In genomic region chr6:142621822-142622221, GRCh38 we compare ENCODE assay signal across 40 cellular contexts.
"Had no signal": no experiment of that assay in that cellular context is flagged by ENCODE, and none has a peak within 500 bp of the region (broad histone marks: within the 10 kb centered on the region; RNA-seq: fewer than 3 reads in every experiment).

No MANE protein-coding gene starts in this region.

- H3K36me3 Mint-ChIP-seq: activated naive CD4-positive, alpha-beta T cell treated with anti-CD3 and anti-CD28 coated beads, Interleukin-2, amount 10 ng/mL, durations not matched to agents 7 days and 5 days; activated naive CD4-positive, alpha-beta T cell treated with anti-CD3 and anti-CD28 coated beads, Interleukin-2, amount 50 U/mL, for 24 hours; activated naive CD4-positive, alpha-beta T cell treated with anti-CD3 and anti-CD28 coated beads, Interleukin-2, amount 50 U/mL, for 72 hours; activated naive CD8-positive, alpha-beta T cell; activated naive CD8-positive, alpha-beta T cell treated with anti-CD3 and anti-CD28 coated beads for 36 hours; activated naive CD8-positive, alpha-beta T cell treated with anti-CD3 and anti-CD28 coated beads, Interleukin-2, amount 10 ng/mL, durations not matched to agents 7 days and 5 days; brain had no signal

- H3K27me3 Mint-ChIP-seq: activated naive CD4-positive, alpha-beta T cell treated with anti-CD3 and anti-CD28 coated beads, Interleukin-2, amount 10 ng/mL, durations not matched to agents 7 days and 5 days; activated naive CD4-positive, alpha-beta T cell treated with anti-CD3 and anti-CD28 coated beads, Interleukin-2, amount 50 U/mL, for 24 hours; activated naive CD8-positive, alpha-beta T cell treated with anti-CD3 and anti-CD28 coated beads for 36 hours; activated naive CD8-positive, alpha-beta T cell treated with anti-CD3 and anti-CD28 coated beads, Interleukin-2, amount 50 U/mL, for 24 hours; activated T-cell treated with anti-CD3 and anti-CD28 coated beads, Interleukin-2, amount 50 U/mL, for 24 hours; activated T-helper 17 cell treated with anti-CD3 and anti-CD28 coated beads, Interleukin-2, amount 50 U/mL, for 72 hours; brain; central memory CD8-positive, alpha-beta T cell had no signal

- H3K36me3 ChIP-seq: adrenal gland, ascending aorta, brain microvascular endothelial cell, breast epithelium, cardiac muscle cell had no signal

- H3K4me1 Mint-ChIP-seq: activated naive CD4-positive, alpha-beta T cell treated with anti-CD3 and anti-CD28 coated beads, Interleukin-2, amount 10 ng/mL, durations not matched to agents 7 days and 5 days; activated naive CD4-positive, alpha-beta T cell treated with anti-CD3 and anti-CD28 coated beads, Interleukin-2, amount 50 U/mL, for 24 hours; activated naive CD8-positive, alpha-beta T cell treated with anti-CD3 and anti-CD28 coated beads for 36 hours; activated naive CD8-positive, alpha-beta T cell treated with anti-CD3 and anti-CD28 coated beads, Interleukin-2, amount 10 ng/mL, durations not matched to agents 7 days and 5 days; activated naive CD8-positive, alpha-beta T cell treated with anti-CD3 and anti-CD28 coated beads, Interleukin-2, amount 50 U/mL, for 24 hours; activated T-helper 17 cell treated with anti-CD3 and anti-CD28 coated beads, Interleukin-2, amount 50 U/mL, for 72 hours; brain had no signal

- H3K9me3 Mint-ChIP-seq: activated naive CD4-positive, alpha-beta T cell treated with anti-CD3 and anti-CD28 coated beads for 36 hours; activated naive CD4-positive, alpha-beta T cell treated with anti-CD3 and anti-CD28 coated beads, Interleukin-2, amount 10 ng/mL, durations not matched to agents 7 days and 5 days; activated naive CD4-positive, alpha-beta T cell treated with anti-CD3 and anti-CD28 coated beads, Interleukin-2, amount 50 U/mL, for 24 hours; activated naive CD4-positive, alpha-beta T cell treated with anti-CD3 and anti-CD28 coated beads, Interleukin-2, amount 50 U/mL, for 72 hours; activated naive CD8-positive, alpha-beta T cell treated with anti-CD3 and anti-CD28 coated beads for 36 hours; activated naive CD8-positive, alpha-beta T cell treated with anti-CD3 and anti-CD28 coated beads, Interleukin-2, amount 10 ng/mL, durations not matched to agents 7 days and 5 days; activated naive CD8-positive, alpha-beta T cell treated with anti-CD3 and anti-CD28 coated beads, Interleukin-2, amount 50 U/mL, for 24 hours; activated T-cell treated with anti-CD3 and anti-CD28 coated beads, Interleukin-2, amount 50 U/mL, for 24 hours; activated T-cell treated with anti-CD3 and anti-CD28 coated beads, Interleukin-2, amount 50 U/mL, for 4 hours; activated T-cell treated with anti-CD3 and anti-CD28 coated beads, Interleukin-2, amount 50 U/mL, for 72 hours; activated T-helper 1 cell treated with anti-CD3 and anti-CD28 coated beads, Interleukin-12 subunit alpha, Interleukin-12 subunit beta, Interleukin-2, Interleukin-4 antibody, amounts not matched to agents 30 ng/mL and 10 ng/mL and 1 ng/mL, durations not matched to agents 14 hours and 24 hours and 36 hours; activated T-helper 17 cell treated with anti-CD3 and anti-CD28 coated beads, Interleukin-2, amount 50 U/mL, for 72 hours; activated T-helper 2 cell treated with anti-CD3 and anti-CD28 coated beads, Interferon-gamma antibody, Interleukin-2, Interleukin-4, amounts not matched to agents 10 μg/mL and 5 μg/mL and 100 μg/mL, durations not matched to agents 14 hours and 24 hours and 36 hours; brain; central memory CD8-positive, alpha-beta T cell had no signal

- H3K27ac Mint-ChIP-seq: activated naive CD4-positive, alpha-beta T cell treated with anti-CD3 and anti-CD28 coated beads for 36 hours; activated naive CD4-positive, alpha-beta T cell treated with anti-CD3 and anti-CD28 coated beads, Interleukin-2, amount 10 ng/mL, durations not matched to agents 7 days and 5 days; activated naive CD4-positive, alpha-beta T cell treated with anti-CD3 and anti-CD28 coated beads, Interleukin-2, amount 50 U/mL, for 24 hours; activated naive CD4-positive, alpha-beta T cell treated with anti-CD3 and anti-CD28 coated beads, Interleukin-2, amount 50 U/mL, for 72 hours; activated naive CD8-positive, alpha-beta T cell; activated naive CD8-positive, alpha-beta T cell treated with anti-CD3 and anti-CD28 coated beads for 36 hours; activated naive CD8-positive, alpha-beta T cell treated with anti-CD3 and anti-CD28 coated beads, Interleukin-2, amount 10 ng/mL, durations not matched to agents 7 days and 5 days; activated naive CD8-positive, alpha-beta T cell treated with anti-CD3 and anti-CD28 coated beads, Interleukin-2, amount 50 U/mL, for 24 hours; activated T-cell treated with anti-CD3 and anti-CD28 coated beads, Interleukin-2, amount 50 U/mL, for 24 hours; activated T-cell treated with anti-CD3 and anti-CD28 coated beads, Interleukin-2, amount 50 U/mL, for 72 hours; activated T-helper 1 cell treated with anti-CD3 and anti-CD28 coated beads, Interleukin-12 subunit alpha, Interleukin-12 subunit beta, Interleukin-2, Interleukin-4 antibody, amounts not matched to agents 30 ng/mL and 10 ng/mL and 1 ng/mL, durations not matched to agents 14 hours and 24 hours and 36 hours; activated T-helper 17 cell treated with anti-CD3 and anti-CD28 coated beads, Interleukin-2, amount 50 U/mL, for 72 hours; activated T-helper 2 cell treated with anti-CD3 and anti-CD28 coated beads, Interferon-gamma antibody, Interleukin-2, Interleukin-4, amounts not matched to agents 10 μg/mL and 5 μg/mL and 100 μg/mL, durations not matched to agents 14 hours and 24 hours and 36 hours; brain had no signal

- H3K27me3 ChIP-seq: adrenal gland, ascending aorta, brain microvascular endothelial cell, breast epithelium, cardiac muscle cell had no signal

- H3K4me1 ChIP-seq: adrenal gland, ascending aorta, breast epithelium had no signal

- H3K4me3 ChIP-seq: adrenal gland, ascending aorta, breast epithelium, cardiac muscle cell had no signal

- FAIRE-seq: astrocyte, bronchial epithelial cell had no signal

- ATAC-seq: activated naive CD4-positive, alpha-beta T cell treated with anti-CD3 and anti-CD28 coated beads, Interleukin-2, amount 50 U/mL, for 72 hours; activated naive CD8-positive, alpha-beta T cell treated with anti-CD3 and anti-CD28 coated beads, Interleukin-2, amount 50 U/mL, for 24 hours; activated T-cell treated with anti-CD3 and anti-CD28 coated beads, Interleukin-2, amount 50 U/mL, for 4 hours; activated T-cell treated with anti-CD3 and anti-CD28 coated beads, Interleukin-2, amount 50 U/mL, for 72 hours; activated T-helper 17 cell treated with anti-CD3 and anti-CD28 coated beads, Interleukin-2, amount 50 U/mL, for 72 hours had no signal

- H3K9me3 ChIP-seq: adrenal gland, ascending aorta, breast epithelium had no signal

- H3K27ac ChIP-seq: adrenal gland, ascending aorta, brain microvascular endothelial cell, breast epithelium, cardiac muscle cell had no signal

- H3K4me3 Mint-ChIP-seq: activated naive CD4-positive, alpha-beta T cell treated with anti-CD3 and anti-CD28 coated beads for 36 hours; activated naive CD4-positive, alpha-beta T cell treated with anti-CD3 and anti-CD28 coated beads, Interleukin-2, amount 10 ng/mL, durations not matched to agents 7 days and 5 days; activated naive CD4-positive, alpha-beta T cell treated with anti-CD3 and anti-CD28 coated beads, Interleukin-2, amount 50 U/mL, for 24 hours; activated naive CD8-positive, alpha-beta T cell; activated naive CD8-positive, alpha-beta T cell treated with anti-CD3 and anti-CD28 coated beads for 36 hours; activated naive CD8-positive, alpha-beta T cell treated with anti-CD3 and anti-CD28 coated beads, Interleukin-2, amount 10 ng/mL, durations not matched to agents 7 days and 5 days; activated naive CD8-positive, alpha-beta T cell treated with anti-CD3 and anti-CD28 coated beads, Interleukin-2, amount 50 U/mL, for 24 hours; activated T-cell treated with anti-CD3 and anti-CD28 coated beads, Interleukin-2, amount 50 U/mL, for 24 hours; activated T-cell treated with anti-CD3 and anti-CD28 coated beads, Interleukin-2, amount 50 U/mL, for 4 hours; activated T-cell treated with anti-CD3 and anti-CD28 coated beads, Interleukin-2, amount 50 U/mL, for 72 hours; activated T-helper 1 cell treated with anti-CD3 and anti-CD28 coated beads, Interleukin-12 subunit alpha, Interleukin-12 subunit beta, Interleukin-2, Interleukin-4 antibody, amounts not matched to agents 30 ng/mL and 10 ng/mL and 1 ng/mL, durations not matched to agents 14 hours and 24 hours and 36 hours; activated T-helper 17 cell treated with anti-CD3 and anti-CD28 coated beads, Interleukin-2, amount 50 U/mL, for 72 hours; brain; central memory CD8-positive, alpha-beta T cell had no signal

- DNase-seq: activated effector memory CD4-positive, alpha-beta T cell treated with anti-CD3 and anti-CD28 coated beads, Interleukin-2, amount 50 U/mL, for 16 hours; activated effector memory CD4-positive, alpha-beta T cell treated with Interleukin-2 at 50 U/mL for 16 hours; activated gamma-delta T cell; activated gamma-delta T cell treated with Interleukin-2 at 50 U/mL for 16 hours; activated naive CD4-positive, alpha-beta T cell; activated naive CD4-positive, alpha-beta T cell treated with anti-CD3 and anti-CD28 coated beads for 36 hours; activated naive CD4-positive, alpha-beta T cell treated with anti-CD3 and anti-CD28 coated beads, Interleukin-2, amount 10 ng/mL, durations not matched to agents 7 days and 5 days; activated naive CD4-positive, alpha-beta T cell treated with anti-CD3 and anti-CD28 coated beads, Interleukin-2, amount 50 U/mL, for 16 hours; activated naive CD4-positive, alpha-beta T cell treated with Interleukin-2 at 50 U/mL for 16 hours; activated naive CD8-positive, alpha-beta T cell treated with anti-CD3 and anti-CD28 coated beads for 36 hours; activated naive CD8-positive, alpha-beta T cell treated with anti-CD3 and anti-CD28 coated beads, Interleukin-2, amount 10 ng/mL, durations not matched to agents 7 days and 5 days; activated naive CD8-positive, alpha-beta T cell treated with anti-CD3 and anti-CD28 coated beads, Interleukin-2, amount 50 U/mL, for 24 hours; activated T-cell treated with anti-CD3 and anti-CD28 coated beads for 4 hours; activated T-cell treated with anti-CD3 and anti-CD28 coated beads, Interleukin-2, amount 50 U/mL, for 1 hour; activated T-cell treated with anti-CD3 and anti-CD28 coated beads, Interleukin-2, amount 50 U/mL, for 24 hours; activated T-cell treated with anti-CD3 and anti-CD28 coated beads, Interleukin-2, amount 50 U/mL, for 4 hours; activated T-cell treated with anti-CD3 and anti-CD28 coated beads, Interleukin-2, amount 50 U/mL, for 48 hours; activated T-cell treated with anti-CD3 and anti-CD28 coated beads, Interleukin-2, amount 50 U/mL, for 72 hours; adrenal gland; amniotic stem cell; amygdala; anterior cingulate cortex; aorta; brain microvascular endothelial cell; caudate nucleus; central memory CD4-positive, alpha-beta T cell; cerebellar nuclear complex had no signal
